Comparison of ENCODE assay signal across 8 cellular contexts in the genomic region with DNA sequence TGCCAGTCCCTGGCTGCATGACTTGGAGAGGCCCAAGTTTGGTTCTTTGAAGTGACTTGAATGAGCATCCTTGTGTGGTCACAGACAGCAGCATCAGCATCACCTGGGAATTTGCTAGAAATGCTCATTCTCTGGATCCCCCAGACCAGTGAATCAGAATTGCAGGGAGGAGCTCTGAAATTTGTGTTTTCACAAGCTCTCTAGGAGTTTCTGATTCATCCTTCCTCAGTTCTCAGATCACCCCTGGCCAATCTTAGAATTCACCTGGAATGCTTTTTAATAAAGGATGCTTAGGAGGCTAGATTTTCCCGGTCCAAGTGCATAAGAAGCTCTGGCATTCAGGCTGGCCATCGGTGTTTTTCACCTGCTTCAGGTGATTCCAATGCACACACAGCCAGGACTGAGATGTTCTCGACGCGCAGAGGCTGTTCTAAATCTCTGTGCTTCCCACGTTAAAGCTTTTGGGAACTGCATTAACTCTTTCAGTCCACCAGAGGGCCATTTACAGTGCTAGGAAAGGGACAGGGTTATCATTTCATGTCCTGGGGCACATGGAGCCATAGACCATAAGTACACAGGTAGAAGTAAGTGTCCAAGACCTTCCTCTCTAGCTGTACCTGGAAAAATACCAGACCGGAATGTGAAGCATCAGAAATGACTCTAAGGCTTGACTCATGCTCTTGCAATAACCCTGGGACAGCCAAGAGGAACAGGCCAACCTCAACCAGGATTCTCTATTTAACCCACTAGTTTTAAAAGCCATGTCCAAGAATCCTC.
DNase-seq lines count a peak whose midpoint lies in the region; ATAC-seq, FAIRE-seq and TF ChIP-seq lines count a peak whose summit lies in the region.

No MANE protein-coding gene starts in this region.

- H2AFZ ChIP-seq in SK-N-SH (ENCODE audit: low read depth) = no peak overlapping the region
- no peak overlapping the region for H2AFZ ChIP-seq in keratinocyte (ENCODE audit: control insufficient read depth, low read length)

- dilution Hi-C loops in keratinocyte (cut with MboI; ENCODE audit: extremely low pct_ligation_motif_present, low sequenced_read_pairs) = no loop called here

- WGBS in SK-N-SH (ENCODE audit: low lambda C conversion rate) = 38% methylated on average over 7 of the region's 7 CpGs

- no peaks in the 10 kb centered on the region for H3K9me3 Mint-ChIP-seq in activated naive CD4-positive, alpha-beta T cell treated with anti-CD3 and anti-CD28 coated beads, Interleukin-2, amount 10 ng/mL, durations not matched to agents 7 days and 5 days

- H3K79me2 ChIP-seq in SK-N-SH (ENCODE audit: insufficient read depth) (no peaks in the 10 kb centered on the region), keratinocyte (ENCODE audit: control insufficient read depth, insufficient read depth, low read length) (no peaks in the 10 kb centered on the region)

- no peaks in the 10 kb centered on the region for H3K27me3 ChIP-seq in SK-N-SH (ENCODE audit: insufficient read depth)
- no peaks in the 10 kb centered on the region for H3K27me3 ChIP-seq in keratinocyte (ENCODE audit: control insufficient read depth, extremely low read depth, insufficient read depth, low read length)

- peak; percentile 1 for DNase-seq in DMS 273 treated with DMSO at 0.1 percent for 48 hours (lab: John Stamatoyannopoulos, UW)
- DNase-seq in HCEC 1CT = peak; percentile 35
- DNase-seq in SK-N-SH = peak; percentile 58
- no peak for DNase-seq in keratinocyte (ENCODE audit: low read depth, low spot score)
- DNase-seq in activated effector memory CD4-positive, alpha-beta T cell treated with Interleukin-2 at 50 U/mL for 16 hours = no peak
- no peak for DNase-seq in activated naive CD4-positive, alpha-beta T cell treated with anti-CD3 and anti-CD28 coated beads, Interleukin-2, amount 10 ng/mL, durations not matched to agents 7 days and 5 days

- CTCF ChIA-PET in SK-N-SH (lab: Yijun Ruan, JAX) = interaction anchor here (0.7 to 2.5 kb wide), 29 partner anchors 9 to 415 kb away, joined by 3 to 21 read pairs (median 4); no protein-coding TSS in a partner anchor
- CTCF ChIA-PET in activated naive CD4-positive, alpha-beta T cell treated with anti-CD3 and anti-CD28 coated beads, Interleukin-2, amount 10 ng/mL, durations not matched to agents 7 days and 5 days (lab: Charles Lee) = interaction anchor here (0.9 to 2.2 kb wide), 9 partner anchors 9 to 141 kb away, joined by 3 to 16 read pairs (median 3); no protein-coding TSS in a partner anchor

- H3K27me3 Mint-ChIP-seq in activated naive CD4-positive, alpha-beta T cell treated with anti-CD3 and anti-CD28 coated beads, Interleukin-2, amount 10 ng/mL, durations not matched to agents 7 days and 5 days = peaks cover 18% of the 10 kb centered on the region

- no peak for ATAC-seq in GM21515 (IDR thresholded peaks at IDR 0.05; ENCODE audit: unreplicated experiment)
- ATAC-seq in HG02798 (IDR thresholded peaks at IDR 0.05; ENCODE audit: poor library complexity, unreplicated experiment) = no peak

- TF ChIP-seq CTCF in SK-N-SH (IDR thresholded peaks at IDR 0.05) = peak; percentile 80
- peak; percentile 45 to 68 (median 54) for TF ChIP-seq CTCF in keratinocyte (optimal IDR thresholded peaks at IDR 0.05 in 1 of 3, IDR thresholded peaks at IDR 0.05 in 1 of 3, conservative IDR thresholded peaks at IDR 0.05 in 1 of 3; ENCODE audit: extremely low read depth in 1 of 3, insufficient read depth in 2 of 3, low read length in 3 of 3)

- no peak overlapping the region for H3K4me2 ChIP-seq in SK-N-SH
- H3K4me2 ChIP-seq in keratinocyte (ENCODE audit: control insufficient read depth, extremely low read depth, insufficient read depth, low read depth, low read length) = peak overlapping the region; percentile 19

- no peaks in the 10 kb centered on the region for H4K20me1 ChIP-seq in SK-N-SH (ENCODE audit: insufficient read depth)
- no peaks in the 10 kb centered on the region for H4K20me1 ChIP-seq in keratinocyte (ENCODE audit: control insufficient read depth, extremely low read depth, insufficient read depth, low read length)

- H3K27ac ChIP-seq in SK-N-SH (ENCODE audit: low read depth in 2 of 2, low read length in 1 of 2) (peak overlapping the region; percentile 11 to 89; a peak in 3 of 4 replicates), keratinocyte (ENCODE audit: control insufficient read depth, insufficient read depth, low read length) (peak overlapping the region; percentile 23)

- peak; percentile 95 for FAIRE-seq in keratinocyte (lab: Jason Lieb, UNC)

- H3K9me2 ChIP-seq in SK-N-SH = no peaks in the 10 kb centered on the region

- no peaks in the 10 kb centered on the region for H3K4me1 Mint-ChIP-seq in activated naive CD4-positive, alpha-beta T cell treated with anti-CD3 and anti-CD28 coated beads, Interleukin-2, amount 10 ng/mL, durations not matched to agents 7 days and 5 days

- H3K9ac ChIP-seq in SK-N-SH (no peak overlapping the region), keratinocyte (ENCODE audit: control insufficient read depth, extremely low read depth, insufficient read depth, low read length) (no peak overlapping the region)

- peak; percentile 73 for TF ChIP-seq RAD21 in SK-N-SH (IDR thresholded peaks at IDR 0.05; ENCODE audit: low read length)

- no peaks in the 10 kb centered on the region for H3K9me1 ChIP-seq in keratinocyte (ENCODE audit: control insufficient read depth, extremely low read depth, insufficient read depth, low read length)

- H3K36me3 ChIP-seq in SK-N-SH (replicated peaks in 1 of 2; ENCODE audit: control insufficient read depth in 1 of 2, insufficient read depth in 2 of 2, low read length in 1 of 2) (no peaks in the 10 kb centered on the region), keratinocyte (ENCODE audit: control insufficient read depth in 2 of 2, extremely low read depth in 1 of 2, insufficient read depth in 2 of 2, low read length in 2 of 2) (no peaks in the 10 kb centered on the region)

- H3F3A ChIP-seq in SK-N-SH (replicated peaks; ENCODE audit: insufficient read depth) = peaks cover 12% of the 10 kb centered on the region

- H3K4me3 ChIP-seq in SK-N-SH (ENCODE audit: low read depth in 2 of 2, low read length in 1 of 2) (no peak overlapping the region), keratinocyte (ENCODE audit: control insufficient read depth in 2 of 3, extremely low read depth in 1 of 3, insufficient read depth in 2 of 3, low read depth in 1 of 3, low read length in 3 of 3) (no peak overlapping the region)

- H3K4me1 ChIP-seq in SK-N-SH (ENCODE audit: control insufficient read depth in 1 of 2, insufficient read depth in 2 of 2, low read depth in 1 of 2, low read length in 1 of 2) = peaks cover 8 to 16% of the 10 kb centered on the region in 2 experiments; a peak in 3 of 4 replicates
- H3K4me1 ChIP-seq in keratinocyte (ENCODE audit: control insufficient read depth, extremely low read depth, insufficient read depth, low read length) = peaks cover 35% of the 10 kb centered on the region

- no peaks in the 10 kb centered on the region for H3K9me3 ChIP-seq in SK-N-SH
- no peaks in the 10 kb centered on the region for H3K9me3 ChIP-seq in keratinocyte (ENCODE audit: control insufficient read depth, low read depth, low read length)

- TF ChIP-seq EP300 in SK-N-SH (IDR thresholded peaks at IDR 0.05; ENCODE audit: borderline replicate concordance in 1 of 2, low read depth in 1 of 2, low read length in 1 of 2) = no peak

- no peak overlapping the region for H3K27ac Mint-ChIP-seq in activated naive CD4-positive, alpha-beta T cell treated with anti-CD3 and anti-CD28 coated beads, Interleukin-2, amount 10 ng/mL, durations not matched to agents 7 days and 5 days

- no peaks in the 10 kb centered on the region for H3K36me3 Mint-ChIP-seq in activated naive CD4-positive, alpha-beta T cell treated with anti-CD3 and anti-CD28 coated beads, Interleukin-2, amount 10 ng/mL, durations not matched to agents 7 days and 5 days

- H3K4me3 Mint-ChIP-seq in activated naive CD4-positive, alpha-beta T cell treated with anti-CD3 and anti-CD28 coated beads, Interleukin-2, amount 10 ng/mL, durations not matched to agents 7 days and 5 days = no peak overlapping the region

- POLR2A ChIA-PET in SK-N-SH (lab: Yijun Ruan, JAX) = interaction anchor here (1.0 kb wide), 1 partner anchor 15 kb away, joined by 4 read pairs; no protein-coding TSS in a partner anchor

TF ChIP-seq in SK-N-SH, 30 proteins besides CTCF, POLR2A, EP300 and RAD21 (continues in another document):
- TF ChIP-seq, protein P1, sequence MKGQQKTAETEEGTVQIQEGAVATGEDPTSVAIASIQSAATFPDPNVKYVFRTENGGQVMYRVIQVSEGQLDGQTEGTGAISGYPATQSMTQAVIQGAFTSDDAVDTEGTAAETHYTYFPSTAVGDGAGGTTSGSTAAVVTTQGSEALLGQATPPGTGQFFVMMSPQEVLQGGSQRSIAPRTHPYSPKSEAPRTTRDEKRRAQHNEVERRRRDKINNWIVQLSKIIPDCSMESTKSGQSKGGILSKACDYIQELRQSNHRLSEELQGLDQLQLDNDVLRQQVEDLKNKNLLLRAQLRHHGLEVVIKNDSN (IDR thresholded peaks at IDR 0.05; ENCODE audit: borderline replicate concordance, low read depth) = no peak
- TF ChIP-seq SMC3 (IDR thresholded peaks at IDR 0.05; ENCODE audit: low read depth, low read length) (peak; percentile 85), RXRA (IDR thresholded peaks at IDR 0.05; ENCODE audit: borderline replicate concordance, low read depth) (no peak), JUND (IDR thresholded peaks at IDR 0.05) (no peak)
- TF ChIP-seq, protein P2, sequence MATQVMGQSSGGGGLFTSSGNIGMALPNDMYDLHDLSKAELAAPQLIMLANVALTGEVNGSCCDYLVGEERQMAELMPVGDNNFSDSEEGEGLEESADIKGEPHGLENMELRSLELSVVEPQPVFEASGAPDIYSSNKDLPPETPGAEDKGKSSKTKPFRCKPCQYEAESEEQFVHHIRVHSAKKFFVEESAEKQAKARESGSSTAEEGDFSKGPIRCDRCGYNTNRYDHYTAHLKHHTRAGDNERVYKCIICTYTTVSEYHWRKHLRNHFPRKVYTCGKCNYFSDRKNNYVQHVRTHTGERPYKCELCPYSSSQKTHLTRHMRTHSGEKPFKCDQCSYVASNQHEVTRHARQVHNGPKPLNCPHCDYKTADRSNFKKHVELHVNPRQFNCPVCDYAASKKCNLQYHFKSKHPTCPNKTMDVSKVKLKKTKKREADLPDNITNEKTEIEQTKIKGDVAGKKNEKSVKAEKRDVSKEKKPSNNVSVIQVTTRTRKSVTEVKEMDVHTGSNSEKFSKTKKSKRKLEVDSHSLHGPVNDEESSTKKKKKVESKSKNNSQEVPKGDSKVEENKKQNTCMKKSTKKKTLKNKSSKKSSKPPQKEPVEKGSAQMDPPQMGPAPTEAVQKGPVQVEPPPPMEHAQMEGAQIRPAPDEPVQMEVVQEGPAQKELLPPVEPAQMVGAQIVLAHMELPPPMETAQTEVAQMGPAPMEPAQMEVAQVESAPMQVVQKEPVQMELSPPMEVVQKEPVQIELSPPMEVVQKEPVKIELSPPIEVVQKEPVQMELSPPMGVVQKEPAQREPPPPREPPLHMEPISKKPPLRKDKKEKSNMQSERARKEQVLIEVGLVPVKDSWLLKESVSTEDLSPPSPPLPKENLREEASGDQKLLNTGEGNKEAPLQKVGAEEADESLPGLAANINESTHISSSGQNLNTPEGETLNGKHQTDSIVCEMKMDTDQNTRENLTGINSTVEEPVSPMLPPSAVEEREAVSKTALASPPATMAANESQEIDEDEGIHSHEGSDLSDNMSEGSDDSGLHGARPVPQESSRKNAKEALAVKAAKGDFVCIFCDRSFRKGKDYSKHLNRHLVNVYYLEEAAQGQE (IDR thresholded peaks at IDR 0.05; ENCODE audit: low read depth, low read length) = no peak

Comparison
In these comparisons a context has a peak if more than half of its experiments do, and no peak if none do; other contexts are left out.
1. DNase-seq: peak in DMS 273 treated with DMSO at 0.1 percent for 48 hours (single experiment), HCEC 1CT (single experiment) and SK-N-SH (single experiment); none in keratinocyte (single experiment), activated effector memory CD4-positive, alpha-beta T cell treated with Interleukin-2 at 50 U/mL for 16 hours (single experiment) and activated naive CD4-positive, alpha-beta T cell treated with anti-CD3 and anti-CD28 coated beads, Interleukin-2, amount 10 ng/mL, durations not matched to agents 7 days and 5 days (single experiment).